Comparison of ENCODE assay signal across 9 cellular contexts in genomic region chr1:196102826-196103225, GRCh38.
"Had no signal": no experiment of that assay in that cellular context is flagged by ENCODE, and none has a peak within 500 bp of the region (broad histone marks: within the 10 kb centered on the region; RNA-seq: fewer than 3 reads in every experiment).

No MANE protein-coding gene starts in this region.

- H2AFZ ChIP-seq: GM23248 had no signal

- FAIRE-seq: HTR-8/SVneo, K562 had no signal

- H3K36me3 ChIP-seq: HAP-1 had no signal

- H3K4me3 ChIP-seq: GM23248, HAP-1, K562 had no signal

- H3K9ac ChIP-seq: GM23248 had no signal

- H3K9me3 ChIP-seq: HAP-1 had no signal

- ATAC-seq: HCT116, K562 had no signal

- H3K27ac ChIP-seq: GM23248 had no signal

- DNase-seq: GM23248, GOT3, H7, HFFc6, IMR-90 had no signal

- H3K4me3 Mint-ChIP-seq: HFFc6 had no signal
